ENCODE assay signal across 1 cellular context in genomic region chr21:33403786-33404571, GRCh38.
TF ChIP-seq lines count a peak whose summit lies in the region.

No MANE protein-coding gene starts in this region.

TF ChIP-seq in H1, 55 proteins besides CTCF, POLR2A, EP300 and RAD21 (continued from another document):
- TF ChIP-seq HDAC2 (IDR thresholded peaks at IDR 0.05; ENCODE audit: borderline replicate concordance in 1 of 2, low read depth in 2 of 2, low read length in 2 of 2) = peak in 1 of 2 experiments; percentile 37; a peak in 1 of 4 replicates
- TF ChIP-seq SIX5 (IDR thresholded peaks at IDR 0.05; ENCODE audit: low read depth, low read length) = no peak
